Comparison of ENCODE assay signal across 8 cellular contexts in genomic region chr10:110007171-110007700, GRCh38. TPM values are rescaled to one million over a fixed set of nuclear protein-coding genes. Genes with fewer than 3 reads are reported as not detected.
DNase-seq lines count a peak whose midpoint lies in the region; ATAC-seq and TF ChIP-seq lines count a peak whose summit lies in the region.

No MANE protein-coding gene starts in this region.

- H3K4me1 Mint-ChIP-seq in nephron progenitor cell: peaks cover 52% of the 10 kb centered on the region

- no peaks in the 10 kb centered on the region for H3K27me3 Mint-ChIP-seq in nephron progenitor cell (ENCODE audit: low read depth, poor library complexity)

- in situ Hi-C loops in Caki2 (cut with HindIII; ENCODE audit: low pct_unique_long_range_greater_than_20kb, low sequenced_read_pairs): no loop called here

- H3K27me3 ChIP-seq in right cardiac atrium (ENCODE audit: control insufficient read depth, insufficient read depth): no peaks in the 10 kb centered on the region
- H3K27me3 ChIP-seq in spleen (replicated peaks in 1 of 7): no peaks in the 10 kb centered on the region

- H3K4me3 Mint-ChIP-seq in nephron progenitor cell: no peak overlapping the region

- ATAC-seq in HG03565 (IDR thresholded peaks at IDR 0.05; ENCODE audit: unreplicated experiment) (peak; percentile 25), right cardiac atrium (peak; percentile 46 to 61)

- intact Hi-C loops in right cardiac atrium (cut with DNase I) (loop anchor here (10.0 kb wide), 2 partner anchors 82 to 112 kb away; partner anchors contain the start of gene XPNPEP1 (in 1 of the 4)), spleen (cut with DNase I; ENCODE audit: low total_unique reads) (no loop called here)

- no peak overlapping the region for H3K27ac Mint-ChIP-seq in nephron progenitor cell

- H3K9me3 Mint-ChIP-seq in nephron progenitor cell: no peaks in the 10 kb centered on the region

- H3K9me3 ChIP-seq in right cardiac atrium (ENCODE audit: control insufficient read depth, low read length): no peaks in the 10 kb centered on the region
- H3K9me3 ChIP-seq in spleen: no peaks in the 10 kb centered on the region

- WGBS in right cardiac atrium: 2% methylated on average over 40 of the region's 40 CpGs
- WGBS in spleen, 5 donors: 5 to 9% (median 7%) methylated on average over 23 to 40 of the region's 40 CpGs

- H3K36me3 ChIP-seq in spleen: no peaks in the 10 kb centered on the region

- H3K36me3 Mint-ChIP-seq in nephron progenitor cell (ENCODE audit: low read depth): no peaks in the 10 kb centered on the region

- H3K4me1 ChIP-seq in right cardiac atrium (ENCODE audit: control insufficient read depth, insufficient read depth, low read length) (peaks cover 2% of the 10 kb centered on the region), spleen (peaks cover 19 to 83% (median 51%) of the 10 kb centered on the region in 6 donors)

- peak in 1 of 3 donors; percentile 54 for TF ChIP-seq POLR2A in spleen (IDR thresholded peaks at IDR 0.05)

- TF ChIP-seq CTCF in GM20000 (IDR thresholded peaks at IDR 0.05; ENCODE audit: extremely low read depth, missing control alignments) (no peak), spleen (IDR thresholded peaks at IDR 0.05 in 8 of 11, conservative IDR thresholded peaks at IDR 0.05 in 3 of 11) (no peak), nephron progenitor cell (IDR thresholded peaks at IDR 0.05) (no peak)

- peak; percentile 78 for DNase-seq in Caki2 (ENCODE audit: low read depth)
- peak; percentile 68 for DNase-seq in GM20000 (ENCODE audit: low spot score)
- peak; percentile 71 for DNase-seq in activated CD8-positive, alpha-beta memory T cell treated with anti-CD3 and anti-CD28 coated beads, Interleukin-2, amount 50 U/mL, for 4 hours
- no peak for DNase-seq in right cardiac atrium
- DNase-seq in spleen: no peak
- no peak for DNase-seq in nephron progenitor cell
- DNase-seq in mesenteric fat pad (ENCODE audit: low spot score): no peak

- H3K4me3 ChIP-seq in right cardiac atrium (ENCODE audit: low read length) (peak overlapping the region; percentile 98), spleen (peak overlapping the region; percentile 45 to 92 (median 78))

- peak overlapping the region; percentile 92 for H3K27ac ChIP-seq in right cardiac atrium (ENCODE audit: low read length)
- peak overlapping the region; percentile 86 to 96 (median 92) for H3K27ac ChIP-seq in spleen

RNA-seq across cellular contexts. Expression of gene ADD3, which starts 0.5 kb away (rescaled TPM):
- 110 and 342 TPM in 2 replicates for total RNA-seq in Caki2 (2014; rRNA removed; shearing (Covaris generic); ENCODE audit: low replicate concordance)
- total RNA-seq in right cardiac atrium: 100 to 1,000 TPM; 113 to 146 (median 124) TPM
- polyA plus RNA-seq in right cardiac atrium: 47.4 TPM
- 100 to 1,000 TPM in 4 of 7 donors, 10 to 100 TPM in 3; 91.2 to 155 (median 101) TPM for total RNA-seq in spleen
- 10 to 100 TPM; 35.0 to 55.9 (median 41.2) TPM for polyA plus RNA-seq in spleen
- 89.6 TPM for total RNA-seq in mesenteric fat pad

Comparison
In these comparisons a context has a peak if more than half of its experiments do, and no peak if none do; other contexts are left out.
1. DNase-seq: peak in Caki2 (single experiment), GM20000 (single experiment) and activated CD8-positive, alpha-beta memory T cell treated with anti-CD3 and anti-CD28 coated beads, Interleukin-2, amount 50 U/mL, for 4 hours (single experiment); none in right cardiac atrium (0 of 3), spleen (single experiment), nephron progenitor cell (single experiment) and mesenteric fat pad (single experiment).